In genomic region chr2:39648574-39648973, GRCh38 we compare ENCODE assay signal across 17 cellular contexts. TPM values are rescaled to one million over a fixed set of nuclear protein-coding genes. Genes with fewer than 3 reads are reported as not detected.
DNase-seq lines count a peak whose midpoint lies in the region; ATAC-seq, FAIRE-seq and TF ChIP-seq lines count a peak whose summit lies in the region.
"Had no signal": no experiment of that assay in that cellular context is flagged by ENCODE, and none has a peak within 500 bp of the region (broad histone marks: within the 10 kb centered on the region; RNA-seq: fewer than 3 reads in every experiment).

No MANE protein-coding gene starts in this region.

- H2BK12ac ChIP-seq in mesenchymal stem cell (ENCODE audit: low read length in 2 of 2), result no peak overlapping the region

- no peaks in the 10 kb centered on the region for H3F3A ChIP-seq in SK-N-SH (replicated peaks; ENCODE audit: insufficient read depth)

- in situ Hi-C loops in HepG2 (cut with HindIII; ENCODE audit: extremely low pct_ligation_motif_present, low pct_unique_long_range_greater_than_20kb), result no loop called here

- H3K27me3 ChIP-seq in HepG2 (ENCODE audit: control insufficient read depth in 1 of 2, insufficient read depth in 2 of 2, low read length in 2 of 2) (no peaks in the 10 kb centered on the region; a peak in 2 of 5 replicates), right lobe of liver (no peaks in the 10 kb centered on the region), mesenchymal stem cell (ENCODE audit: control insufficient read depth in 1 of 2, insufficient read depth in 1 of 2, low read length in 2 of 2) (no peaks in the 10 kb centered on the region), SK-N-SH (ENCODE audit: insufficient read depth) (no peaks in the 10 kb centered on the region)
- H3K27me3 ChIP-seq: BLaER1 treated with 17β-estradiol and CSF1 and Interleukin-3, amounts not matched to agents 10 nM and 100 nM had no signal

- no peak overlapping the region for H3K23ac ChIP-seq in mesenchymal stem cell (ENCODE audit: low read length in 2 of 2)

- H2BK5ac ChIP-seq in mesenchymal stem cell (ENCODE audit: low read depth, low read length, poor library complexity, severe bottlenecking), result no peak overlapping the region

- POLR2A ChIA-PET in HepG2 (lab: Yijun Ruan, JAX), result no interaction called here
- POLR2A ChIA-PET in SK-N-SH (lab: Yijun Ruan, JAX), result no interaction called here

- no peak overlapping the region for H2AK5ac ChIP-seq in mesenchymal stem cell (ENCODE audit: low read length, severe bottlenecking)

- CTCF ChIA-PET in HepG2 (lab: Yijun Ruan, JAX; ENCODE audit: low intra/inter-chr PET ratio, low total read pairs) (no interaction called here), SK-N-SH (lab: Yijun Ruan, JAX) (interaction anchor here (0.7 to 1.6 kb wide), 3 partner anchors 11 to 98 kb away, joined by 3 to 5 read pairs (median 3); no protein-coding TSS in a partner anchor)

- H3K9ac ChIP-seq in HepG2 (ENCODE audit: insufficient read depth, low read depth, low read length) (no peak overlapping the region), mesenchymal stem cell (ENCODE audit: low read length) (no peak overlapping the region), SK-N-SH (no peak overlapping the region)
- H3K9ac ChIP-seq: BLaER1 treated with 17β-estradiol and CSF1 and Interleukin-3, amounts not matched to agents 10 nM and 100 nM had no signal

- FAIRE-seq in HepG2 (lab: Jason Lieb, UNC), result no peak
- FAIRE-seq: GM12878 had no signal

- H2BK120ac ChIP-seq in mesenchymal stem cell (ENCODE audit: low read depth, low read length), result no peak overlapping the region

- no peak overlapping the region for H3K4me3 ChIP-seq in HepG2 (replicated peaks in 1 of 3; ENCODE audit: insufficient read depth in 1 of 3, low read depth in 2 of 3, low read length in 3 of 3)
- H3K4me3 ChIP-seq in right lobe of liver, result no peak overlapping the region
- H3K4me3 ChIP-seq in choroid plexus epithelial cell (ENCODE audit: low read depth, low read length), result no peak overlapping the region
- no peak overlapping the region for H3K4me3 ChIP-seq in mesenchymal stem cell (ENCODE audit: insufficient read depth in 1 of 2, low read depth in 1 of 2, low read length in 2 of 2)
- H3K4me3 ChIP-seq in SK-N-SH (ENCODE audit: low read depth in 2 of 2, low read length in 1 of 2), result no peak overlapping the region
- H3K4me3 ChIP-seq: BLaER1 treated with 17β-estradiol and CSF1 and Interleukin-3, amounts not matched to agents 10 nM and 100 nM; GM12878 had no signal

- H3K79me1 ChIP-seq in mesenchymal stem cell (replicated peaks; ENCODE audit: low read length, poor library complexity, severe bottlenecking), result no peaks in the 10 kb centered on the region

- H3K9me3 ChIP-seq in HepG2 (ENCODE audit: low read length) (no peaks in the 10 kb centered on the region), right lobe of liver (no peaks in the 10 kb centered on the region), mesenchymal stem cell (ENCODE audit: control insufficient read depth, low read length) (no peaks in the 10 kb centered on the region), SK-N-SH (no peaks in the 10 kb centered on the region)

- H3K9me2 ChIP-seq in SK-N-SH, result no peaks in the 10 kb centered on the region

- TF ChIP-seq EP300 in HepG2 (IDR thresholded peaks at IDR 0.05; ENCODE audit: low read depth in 2 of 2, low read length in 2 of 2) (no peak), HepG2 (CRISPR knock-in tag; IDR thresholded peaks at IDR 0.05; ENCODE audit: borderline replicate concordance) (no peak), SK-N-SH (IDR thresholded peaks at IDR 0.05; ENCODE audit: borderline replicate concordance in 1 of 2, low read depth in 1 of 2, low read length in 1 of 2) (no peak)

- H3K14ac ChIP-seq in mesenchymal stem cell (ENCODE audit: low read length in 2 of 2), result no peak overlapping the region

- ATAC-seq in HepG2, result no peak
- ATAC-seq in right lobe of liver, result no peak
- no peak for ATAC-seq in HG03469 (IDR thresholded peaks at IDR 0.05; ENCODE audit: unreplicated experiment)
- ATAC-seq: CD8-positive, alpha-beta T cell; GM12878; HCT116 had no signal

- TF ChIP-seq POLR2A in HepG2 (IDR thresholded peaks at IDR 0.05; ENCODE audit: insufficient read depth in 1 of 2, low read depth in 2 of 2, low read length in 2 of 2) (no peak), right lobe of liver (IDR thresholded peaks at IDR 0.05) (no peak)

- no peaks in the 10 kb centered on the region for H4K20me1 ChIP-seq in HepG2 (ENCODE audit: insufficient read depth, low read length)
- H4K20me1 ChIP-seq in SK-N-SH (ENCODE audit: insufficient read depth), result no peaks in the 10 kb centered on the region
- H4K20me1 ChIP-seq: BLaER1 treated with 17β-estradiol and CSF1 and Interleukin-3, amounts not matched to agents 10 nM and 100 nM had no signal

- H3K36me3 ChIP-seq in HepG2 (replicated peaks in 1 of 2; ENCODE audit: control insufficient read depth in 1 of 2, insufficient read depth in 2 of 2, low read length in 2 of 2) (no peaks in the 10 kb centered on the region), right lobe of liver (no peaks in the 10 kb centered on the region), mesenchymal stem cell (ENCODE audit: control insufficient read depth in 1 of 2, insufficient read depth in 2 of 2, low read depth in 1 of 2, low read length in 2 of 2) (no peaks in the 10 kb centered on the region), SK-N-SH (replicated peaks in 1 of 2; ENCODE audit: control insufficient read depth in 1 of 2, insufficient read depth in 2 of 2, low read length in 1 of 2) (no peaks in the 10 kb centered on the region)
- H3K36me3 ChIP-seq: BLaER1 treated with 17β-estradiol and CSF1 and Interleukin-3, amounts not matched to agents 10 nM and 100 nM had no signal

- DNase-seq in HepG2 (ENCODE audit: low spot score) (no peak), right lobe of liver (no peak), choroid plexus epithelial cell (ENCODE audit: low read depth) (peak; percentile 27), mesenchymal stem cell (no peak), SK-N-SH (no peak), DMS53 treated with DMSO at 0.1 percent for 48 hours (lab: John Stamatoyannopoulos, UW; ENCODE audit: unreplicated experiment) (no peak)
- DNase-seq: Calu3; CD8-positive, alpha-beta T cell; DND-41; EL; GOT3; H7 had no signal

- H2AFZ ChIP-seq in HepG2 (ENCODE audit: low read length) (no peak overlapping the region), mesenchymal stem cell (ENCODE audit: low read depth, low read length) (no peak overlapping the region), SK-N-SH (ENCODE audit: low read depth) (no peak overlapping the region)

- BruUV-seq in HepG2 (replicated peaks; lab: Mats Ljungman, UMichigan), result no TSS peak

- H3K4ac ChIP-seq in mesenchymal stem cell (ENCODE audit: low read depth in 1 of 2, low read length in 2 of 2), result no peak overlapping the region

- H4K8ac ChIP-seq in mesenchymal stem cell (ENCODE audit: low read length), result peak overlapping the region; percentile 77

- intact Hi-C loops in HepG2 (cut with micrococcal nuclease; ENCODE audit: unreplicated experiment) (no loop called here), right lobe of liver (cut with DNase I) (no loop called here)

- H3K27ac ChIP-seq in HepG2 (ENCODE audit: extremely low read length, insufficient read depth, low read length) (no peak overlapping the region), right lobe of liver (no peak overlapping the region), mesenchymal stem cell (ENCODE audit: low read length, poor library complexity, severe bottlenecking) (no peak overlapping the region), SK-N-SH (ENCODE audit: low read depth in 2 of 2, low read length in 1 of 2) (no peak overlapping the region)
- H3K27ac ChIP-seq: 22Rv1; BLaER1 treated with 17β-estradiol and CSF1 and Interleukin-3, amounts not matched to agents 10 nM and 100 nM had no signal

- H3K4me2 ChIP-seq in HepG2 (ENCODE audit: low read depth, low read length) (no peak overlapping the region), mesenchymal stem cell (ENCODE audit: low read length, poor library complexity, severe bottlenecking) (no peak overlapping the region), SK-N-SH (no peak overlapping the region)
- H3K4me2 ChIP-seq: BLaER1 treated with 17β-estradiol and CSF1 and Interleukin-3, amounts not matched to agents 10 nM and 100 nM had no signal

- H4K91ac ChIP-seq in mesenchymal stem cell (ENCODE audit: low read length), result no peak overlapping the region

- H3K4me1 ChIP-seq in HepG2 (ENCODE audit: insufficient read depth, low read length) (no peaks in the 10 kb centered on the region), right lobe of liver (peaks cover 0 to 7% (median 0%) of the 10 kb centered on the region in 4 donors), mesenchymal stem cell (ENCODE audit: control insufficient read depth, insufficient read depth, low read depth, low read length) (peaks cover 1% of the 10 kb centered on the region), SK-N-SH (ENCODE audit: control insufficient read depth in 1 of 2, insufficient read depth in 2 of 2, low read depth in 1 of 2, low read length in 1 of 2) (no peaks in the 10 kb centered on the region)
- H3K4me1 ChIP-seq: BLaER1 treated with 17β-estradiol and CSF1 and Interleukin-3, amounts not matched to agents 10 nM and 100 nM had no signal

- no peak for TF ChIP-seq CTCF in HepG2 (CRISPR knock-in tag; IDR thresholded peaks at IDR 0.05)
- no peak for TF ChIP-seq CTCF in right lobe of liver (IDR thresholded peaks at IDR 0.05)
- no peak for TF ChIP-seq CTCF in choroid plexus epithelial cell (conservative IDR thresholded peaks at IDR 0.05; ENCODE audit: low read depth, low read length)
- no peak for TF ChIP-seq CTCF in SK-N-SH (IDR thresholded peaks at IDR 0.05)

- H2BK15ac ChIP-seq in mesenchymal stem cell (ENCODE audit: low read depth, poor library complexity, severe bottlenecking), result no peak overlapping the region

- TF ChIP-seq RAD21 in HepG2 (CRISPR knock-in tag; IDR thresholded peaks at IDR 0.05), result no peak
- TF ChIP-seq RAD21 in SK-N-SH (IDR thresholded peaks at IDR 0.05; ENCODE audit: low read length), result no peak

- no peak overlapping the region for H3K18ac ChIP-seq in mesenchymal stem cell (ENCODE audit: low read depth in 1 of 2, low read length in 2 of 2)

- H3K79me2 ChIP-seq in HepG2 (ENCODE audit: insufficient read depth, low read length) (no peaks in the 10 kb centered on the region), SK-N-SH (ENCODE audit: insufficient read depth) (no peaks in the 10 kb centered on the region)

RNA-seq across cellular contexts. Expression of gene TMEM178A, which starts 17.1 kb away (rescaled TPM):
- total RNA-seq in HepG2 (2016; rRNA removed; fragmentation: Illumina TruSeq; extraction: Trizol), result 0.38 TPM in 1 of 2 replicates, not detected in the other
- not detected in 2 replicates for total RNA-seq in HepG2 (2016; cell fraction: cytosol; rRNA removed; fragmentation: Illumina TruSeq; extraction: Trizol; ENCODE audit: low read depth)
- 0.15 and 0.19 TPM in 2 replicates for total RNA-seq in HepG2 (2016; cell fraction: insoluble cytoplasmic fraction; rRNA removed; fragmentation: Illumina TruSeq; extraction: Trizol)
- total RNA-seq in HepG2 (2016; cell fraction: membrane; rRNA removed; fragmentation: Illumina TruSeq; extraction: Trizol), result 0.17 TPM in 1 of 2 replicates, not detected in the other
- total RNA-seq in HepG2 (2016; cell fraction: nucleus; rRNA removed; fragmentation: Illumina TruSeq; extraction: Trizol), result 0.50 TPM in 1 of 2 replicates, not detected in the other
- 3.3 and 3.8 TPM in 2 replicates for polyA plus RNA-seq in HepG2 (2011; rRNA removed)
- polyA plus RNA-seq in HepG2 (2011; cell fraction: cytosol; rRNA removed), result 1.6 and 1.7 TPM in 2 replicates
- 21.5 and 25.6 TPM in 2 replicates for polyA plus RNA-seq in HepG2 (2011; cell fraction: nucleus; rRNA removed)
- 5.7 and 7.4 TPM in 2 replicates for polyA plus RNA-seq in HepG2 (2012)
- not detected in 2 replicates for polyA plus RNA-seq in HepG2 (2016; cell fraction: cytosol; fragmentation: Illumina TruSeq; extraction: Trizol; ENCODE audit: low read depth)
- 0.28 TPM in 1 of 2 replicates, not detected in the other for polyA plus RNA-seq in HepG2 (2016; cell fraction: insoluble cytoplasmic fraction; fragmentation: Illumina TruSeq; extraction: Trizol; ENCODE audit: low read depth)
- polyA plus RNA-seq in HepG2 (2016; cell fraction: membrane; fragmentation: Illumina TruSeq; extraction: Trizol; ENCODE audit: low read depth), result 0.09 and 0.35 TPM in 2 replicates
- 1.4 and 1.9 TPM in 2 replicates for polyA plus RNA-seq in HepG2 (2016; cell fraction: nucleus; fragmentation: Illumina TruSeq; extraction: Trizol; ENCODE audit: insufficient read depth, low read depth)
- 1.8 TPM in 1 of 2 replicates, not detected in the other for polyA minus RNA-seq in HepG2 (2011; rRNA and poly(A)+ RNA removed; ENCODE audit: low replicate concordance)
- 0.59 and 0.88 TPM in 2 replicates for polyA minus RNA-seq in HepG2 (2011; cell fraction: cytosol; rRNA and poly(A)+ RNA removed)
- 2.5 and 3.3 TPM in 2 replicates for polyA minus RNA-seq in HepG2 (2011; cell fraction: nucleus; rRNA and poly(A)+ RNA removed)
- total RNA-seq in right lobe of liver, result 1 to 10 TPM in 3 of 6 experiments, under 1 TPM in 2, not detected in 1; 0.25 to 1.7 (median 1.4) TPM
- polyA plus RNA-seq in mesenchymal stem cell (2013, experiment 1 of 2), result 8.1 TPM
- polyA plus RNA-seq in mesenchymal stem cell (2013, experiment 2 of 2), result 7.9 TPM
- polyA plus RNA-seq in SK-N-SH (2012; rRNA removed), result 0.60 and 0.84 TPM in 2 replicates
- 0.09 and 0.12 TPM in 2 replicates for polyA plus RNA-seq in SK-N-SH (2012; cell fraction: cytosol; rRNA removed)
- 7.5 and 10.3 TPM in 2 replicates for polyA plus RNA-seq in SK-N-SH (2012; cell fraction: nucleus; rRNA removed)
- total RNA-seq: GM12878 had no signal
- polyA plus RNA-seq: GM12878 had no signal
